ENCODE assay signal across 8 cellular contexts in genomic region chr1:24526940-24527542, GRCh38. TPM values are rescaled to one million over a fixed set of nuclear protein-coding genes. Genes with fewer than 3 reads are reported as not detected.
A peak's percentile ranks its signal among the peaks of the same experiment; 100 is the strongest.
DNase-seq lines count a peak whose midpoint lies in the region; ATAC-seq, FAIRE-seq and TF ChIP-seq lines count a peak whose summit lies in the region.

No MANE protein-coding gene starts in this region.

- peak in 1 of 2 donors; percentile 34 for DNase-seq in cardiac muscle cell (ENCODE audit: low read depth in 1 of 2, low spot score in 1 of 2)
- no peak for DNase-seq in left cardiac atrium
- no peak for DNase-seq in RCC 7860 (ENCODE audit: low spot score)
- peak; percentile 41 to 54 (median 45) for DNase-seq in K562 (ENCODE audit: extremely low read depth in 1 of 4, low spot score in 3 of 4)
- DNase-seq in midbrain (lab: John Stamatoyannopoulos, UW), result peak; percentile 25
- DNase-seq in HuH-7.5 (ENCODE audit: low spot score), result no peak

- H3K36me3 ChIP-seq in cardiac muscle cell (no peaks in the 10 kb centered on the region), K562 (ENCODE audit: control insufficient read depth, insufficient read depth, low read length) (no peaks in the 10 kb centered on the region)

- peak; percentile 61 for TF ChIP-seq CTCF in cardiac muscle cell (IDR thresholded peaks at IDR 0.05; ENCODE audit: low read depth, low read length)
- peak; percentile 39 to 77 (median 69); a peak in 5 of 6 replicates for TF ChIP-seq CTCF in K562 (IDR thresholded peaks at IDR 0.05 in 2 of 3, conservative IDR thresholded peaks at IDR 0.05 in 1 of 3; ENCODE audit: insufficient read depth in 2 of 3, low read depth in 1 of 3, low read length in 3 of 3)

- in situ Hi-C loops in K562 (cut with MboI), result no loop called here

- ATAC-seq in left cardiac atrium (no peak), K562 (peak; percentile 78), HG03025 (IDR thresholded peaks at IDR 0.05; ENCODE audit: low FRiP score, unreplicated experiment) (no peak), HG03095 (IDR thresholded peaks at IDR 0.05; ENCODE audit: unreplicated experiment) (no peak)

- no peaks in the 10 kb centered on the region for H4K20me1 ChIP-seq in K562 (replicated peaks; ENCODE audit: control insufficient read depth, insufficient read depth, low read length)

- peak overlapping the region; percentile 40; the same call in 1 of the 2 replicates for H3K4me2 ChIP-seq in K562 (ENCODE audit: insufficient read depth, low read length)

- H3K4me1 ChIP-seq in cardiac muscle cell (ENCODE audit: low read depth) (peaks cover 5% of the 10 kb centered on the region), K562 (replicated peaks in 1 of 2; ENCODE audit: control insufficient read depth in 2 of 2, insufficient read depth in 2 of 2, low read length in 2 of 2) (no peaks in the 10 kb centered on the region)

- BruUV-seq in K562 (replicated peaks; lab: Mats Ljungman, UMichigan), result no TSS peak

- peak; percentile 38 to 56 for TF ChIP-seq RAD21 in K562 (CRISPR knock-in tag; conservative IDR thresholded peaks at IDR 0.05 in 1 of 2, IDR thresholded peaks at IDR 0.05 in 1 of 2)

- H3K79me2 ChIP-seq in K562 (ENCODE audit: control insufficient read depth, insufficient read depth, low read length), result no peaks in the 10 kb centered on the region

- TF ChIP-seq POLR2A in K562 (conservative IDR thresholded peaks at IDR 0.05), result no peak

- no peaks in the 10 kb centered on the region for H3K9me1 ChIP-seq in K562 (ENCODE audit: control insufficient read depth, insufficient read depth, low read length)

- TF ChIP-seq EP300 in K562 (IDR thresholded peaks at IDR 0.05; ENCODE audit: low read length), result no peak

- H3K4me3 ChIP-seq in cardiac muscle cell (no peak overlapping the region), K562 (no peak overlapping the region)

- H3K9ac ChIP-seq in K562 (ENCODE audit: insufficient read depth in 1 of 2, low read depth in 2 of 2, low read length in 2 of 2), result no peak overlapping the region

- FAIRE-seq in RCC 7860 (lab: Jason Lieb, UNC) (peak; percentile 36), K562 (lab: Jason Lieb, UNC) (peak; percentile 62)

- H2AFZ ChIP-seq in K562 (ENCODE audit: low read depth, low read length), result no peak overlapping the region

- POLR2A ChIA-PET in K562 (lab: Yijun Ruan, JAX), result interaction anchor here (0.5 to 0.9 kb wide), 2 partner anchors 9 to 378 kb away, joined by 3 read pairs; no protein-coding TSS in a partner anchor

- intact Hi-C loops in left cardiac atrium (cut with DNase I), result no loop called here
- intact Hi-C loops in K562 (cut with micrococcal nuclease), result loop anchor here (2.0 to 5.0 kb wide), 3 partner anchors 40 to 110 kb away; partner anchors contain the start of gene NIPAL3

- H3K9me3 ChIP-seq in cardiac muscle cell (ENCODE audit: low read depth) (no peaks in the 10 kb centered on the region), K562 (replicated peaks; ENCODE audit: control insufficient read depth, insufficient read depth, low read depth, low read length) (no peaks in the 10 kb centered on the region)

- H3K27me3 ChIP-seq in cardiac muscle cell (no peaks in the 10 kb centered on the region), K562 (ENCODE audit: control insufficient read depth in 2 of 2, insufficient read depth in 2 of 2, low read length in 2 of 2) (peaks cover 18 to 26% of the 10 kb centered on the region in 2 experiments; a peak in 4 of 5 replicates)

- WGBS in K562 (ENCODE audit: insufficient coverage, low coverage, missing lambda C conversion rate), result 2% methylated on average over 8 of the region's 8 CpGs

- no peak overlapping the region for H3K27ac ChIP-seq in cardiac muscle cell
- H3K27ac ChIP-seq in K562 (ENCODE audit: extremely low read depth, low read depth, low read length), result no peak overlapping the region

- CTCF ChIA-PET in K562 (lab: Yijun Ruan, JAX; ENCODE audit: low intra/inter-chr PET ratio), result interaction anchor here (0.6 kb wide), 1 partner anchor 135 kb away, joined by 4 read pairs; no protein-coding TSS in a partner anchor

TF ChIP-seq in K562, 482 proteins besides CTCF, POLR2A, EP300 and RAD21 (continues in another document):
- TF ChIP-seq HIVEP1 (CRISPR knock-in tag; IDR thresholded peaks at IDR 0.05), result no peak
- no peak for TF ChIP-seq FOXO4 (CRISPR knock-in tag; IDR thresholded peaks at IDR 0.05)
- TF ChIP-seq ZNF695 (CRISPR knock-in tag; IDR thresholded peaks at IDR 0.05), result no peak
- no peak for TF ChIP-seq ZNF197 (CRISPR knock-in tag; IDR thresholded peaks at IDR 0.05; ENCODE audit: low read depth)
- TF ChIP-seq E2F8 (IDR thresholded peaks at IDR 0.05; ENCODE audit: low read depth, partially characterized antibody), result no peak

RNA-seq across cellular contexts. Expression of gene RCAN3, which starts 24.4 kb away (rescaled TPM):
- total RNA-seq in cardiac muscle cell (8.4 and 9.9 TPM in 2 replicates), left cardiac atrium (1 to 10 TPM; 5.8 to 6.1 TPM), K562 (2014; rRNA removed) (0.24 and 1.4 TPM in 2 replicates), K562 (2014; rRNA removed; fragmentation: Illumina TruSeq; extraction: Trizol) (0.29 and 0.33 TPM in 2 replicates), K562 (2015; rRNA removed; fragmentation: Illumina TruSeq; extraction: Trizol) (0.26 and 0.43 TPM in 2 replicates), K562 (2021) (0.42 and 0.84 TPM in 2 replicates)
- polyA plus RNA-seq in cardiac muscle cell (6.4 and 7.3 TPM in 2 replicates), K562 (2011; rRNA removed) (0.07 and 0.45 TPM in 2 replicates), K562 (2014; fragmentation: Illumina TruSeq; extraction: Trizol) (0.43 and 0.55 TPM in 2 replicates), K562 (2014; fragmentation: Nextera tagmentation; extraction: Ambion mirVana) (under 1 TPM; 0.10 to 0.11 TPM), K562 (2014; rRNA removed) (0.23 and 1.4 TPM in 2 replicates)
- total RNA-seq in K562 (2011; cell fraction: chromatin; rRNA removed; ENCODE audit: low replicate concordance), result 0.09 and 0.51 TPM in 2 replicates
- under 0.01 TPM in 1 of 2 replicates, not detected in the other for total RNA-seq in K562 (2011; cell fraction: nucleolus; rRNA removed)
- total RNA-seq in K562 (2011; cell fraction: nucleoplasm; rRNA removed), result 0.23 and 0.37 TPM in 2 replicates
- 0.09 and 0.16 TPM in 2 replicates for polyA plus RNA-seq in K562 (2011; cell fraction: cytosol; rRNA removed)
- 0.27 and 0.36 TPM in 2 replicates for polyA plus RNA-seq in K562 (2011; cell fraction: nucleus; rRNA removed)
- polyA plus RNA-seq in K562 (2012), result 0.58 and 0.69 TPM in 2 replicates
- polyA minus RNA-seq in K562 (2011; rRNA and poly(A)+ RNA removed), result 0.18 and 0.35 TPM in 2 replicates
- 1.4 TPM in 1 of 2 replicates, not detected in the other for polyA minus RNA-seq in K562 (2011; cell fraction: cytosol; rRNA and poly(A)+ RNA removed)
- not detected in 2 replicates for polyA minus RNA-seq in K562 (2011; cell fraction: nucleus; rRNA and poly(A)+ RNA removed)

RNA-seq across cellular contexts. Expression of gene NCMAP, which starts 28.8 kb away (rescaled TPM):
- total RNA-seq in cardiac muscle cell (0.11 TPM in 1 of 2 replicates, not detected in the other), left cardiac atrium (under 1 TPM; 0.16 to 0.18 TPM), K562 (2014; rRNA removed) (not detected in 2 replicates), K562 (2014; rRNA removed; fragmentation: Illumina TruSeq; extraction: Trizol) (not detected in 2 replicates), K562 (2015; rRNA removed; fragmentation: Illumina TruSeq; extraction: Trizol) (not detected in 2 replicates), K562 (2021) (not detected in 2 replicates)
- polyA plus RNA-seq in cardiac muscle cell (not detected in 2 replicates), K562 (2011; rRNA removed) (not detected in 2 replicates), K562 (2014; fragmentation: Illumina TruSeq; extraction: Trizol) (not detected in 2 replicates), K562 (2014; fragmentation: Nextera tagmentation; extraction: Ambion mirVana) (under 1 TPM in 1 of 2 experiments, not detected in 1; 0.03 TPM), K562 (2014; rRNA removed) (not detected in 2 replicates)
- not detected in 2 replicates for total RNA-seq in K562 (2011; cell fraction: chromatin; rRNA removed; ENCODE audit: low replicate concordance)
- total RNA-seq in K562 (2011; cell fraction: nucleolus; rRNA removed), result not detected in 2 replicates
- not detected in 2 replicates for total RNA-seq in K562 (2011; cell fraction: nucleoplasm; rRNA removed)
- polyA plus RNA-seq in K562 (2011; cell fraction: cytosol; rRNA removed), result 0.01 TPM in 1 of 2 replicates, not detected in the other
- polyA plus RNA-seq in K562 (2011; cell fraction: nucleus; rRNA removed), result not detected in 2 replicates
- 0.03 TPM in 1 of 2 replicates, not detected in the other for polyA plus RNA-seq in K562 (2012)
- polyA minus RNA-seq in K562 (2011; rRNA and poly(A)+ RNA removed), result not detected in 2 replicates
- polyA minus RNA-seq in K562 (2011; cell fraction: cytosol; rRNA and poly(A)+ RNA removed), result not detected in 2 replicates
- not detected in 2 replicates for polyA minus RNA-seq in K562 (2011; cell fraction: nucleus; rRNA and poly(A)+ RNA removed)

Comparison
In these comparisons a context has a peak if more than half of its experiments do, and no peak if none do; other contexts are left out.
1. DNase-seq: peak in K562 (4 of 4) and midbrain (single experiment); none in left cardiac atrium (single experiment), RCC 7860 (single experiment) and HuH-7.5 (single experiment).